In the genomic region with DNA sequence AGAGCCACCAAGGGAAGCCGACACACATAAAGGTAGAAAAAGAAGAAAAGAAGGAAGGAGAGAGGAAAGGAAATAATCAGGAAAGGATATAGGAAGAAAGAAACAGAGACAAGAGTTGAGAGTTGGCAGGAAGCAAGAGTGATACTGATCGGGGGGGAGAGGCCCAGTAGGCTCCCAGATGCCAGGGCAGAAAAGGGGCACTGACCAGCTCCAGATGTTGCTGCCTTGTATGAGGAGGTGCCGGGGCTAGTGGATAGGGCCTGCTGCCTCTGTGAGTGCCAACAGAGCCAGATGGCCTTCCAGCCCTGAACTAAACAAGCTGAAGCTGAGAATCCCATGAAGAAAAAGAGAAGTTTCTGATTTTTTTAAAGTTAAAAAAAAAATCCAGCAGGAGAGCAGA, we compare ENCODE assay signal across 27 cellular contexts.
"Had no signal": no experiment of that assay in that cellular context is flagged by ENCODE, and none has a peak within 500 bp of the region (broad histone marks: within the 10 kb centered on the region; RNA-seq: fewer than 3 reads in every experiment).

No MANE protein-coding gene starts in this region.

- DNase-seq: activated CD4-positive, alpha-beta memory T cell treated with anti-CD3 and anti-CD28 coated beads for 36 hours; activated CD4-positive, alpha-beta T cell treated with anti-CD3 and anti-CD28 coated beads for 48 hours; activated CD8-positive, alpha-beta memory T cell treated with anti-CD3 and anti-CD28 coated beads, Interleukin-2, amount 50 U/mL, for 4 hours; activated effector memory CD4-positive, alpha-beta T cell treated with anti-CD3 and anti-CD28 coated beads, Interleukin-2, amount 50 U/mL, for 16 hours; activated naive CD4-positive, alpha-beta T cell treated with anti-CD3 and anti-CD28 coated beads for 36 hours; activated naive CD8-positive, alpha-beta T cell treated with anti-CD3 and anti-CD28 coated beads, Interleukin-2, amount 10 ng/mL, durations not matched to agents 7 days and 5 days; activated T-cell treated with anti-CD3 and anti-CD28 coated beads, Interleukin-2, amount 50 U/mL, for 1 hour; cortex of kidney; effector memory CD8-positive, alpha-beta T cell; foreskin keratinocyte; left lung; mucosa of descending colon; right lobe of liver; stimulated activated CD4-positive, alpha-beta T cell treated with anti-CD3 and anti-CD28 coated beads, Interleukin-12 subunit alpha, Interleukin-12 subunit beta, amount 100 ng/mL, for 4 hours; stimulated activated CD4-positive, alpha-beta T cell treated with anti-CD3 and anti-CD28 coated beads, Interleukin-4, amount 100 ng/mL, for 1 hour; stimulated activated naive CD8-positive, alpha-beta T cell treated with anti-CD3 and anti-CD28 coated beads, Interleukin-15, Interleukin-2, amounts not matched to agents 100 U/mL and 50 U/mL, for 24 hours; T-helper 9 cell; thyroid gland; upper lobe of left lung; WERI-Rb-1 had no signal

- H3K4me1 ChIP-seq: ascending aorta, foreskin keratinocyte, left lung, right lobe of liver, thyroid gland, upper lobe of left lung had no signal

- H3K9me3 ChIP-seq: ascending aorta, left lung, mucosa of descending colon, right lobe of liver, thyroid gland, upper lobe of left lung had no signal

- H3K27ac Mint-ChIP-seq: activated CD4-positive, alpha-beta memory T cell treated with anti-CD3 and anti-CD28 coated beads for 36 hours; activated naive CD4-positive, alpha-beta T cell treated with anti-CD3 and anti-CD28 coated beads for 36 hours; activated naive CD8-positive, alpha-beta T cell treated with anti-CD3 and anti-CD28 coated beads, Interleukin-2, amount 10 ng/mL, durations not matched to agents 7 days and 5 days; activated T-helper 1 cell treated with anti-CD3 and anti-CD28 coated beads, Interleukin-12 subunit alpha, Interleukin-12 subunit beta, Interleukin-2, Interleukin-4 antibody, amounts not matched to agents 30 ng/mL and 10 ng/mL and 1 ng/mL, durations not matched to agents 14 hours and 24 hours and 36 hours; effector memory CD8-positive, alpha-beta T cell; natural killer cell treated with Interleukin-12 subunit alpha and Interleukin-12 subunit beta and Interleukin-15 and Interleukin-18, amount 100 ng/mL, for 72 hours; T-helper 1 cell treated with Interleukin-12 subunit alpha and Interleukin-12 subunit beta and Interleukin-4 antibody, amounts not matched to agents 30 μg/mL and 1 μg/mL, for 36 hours had no signal

- H3K27me3 ChIP-seq: ascending aorta, cardiac muscle cell, left lung, right lobe of liver, thyroid gland, upper lobe of left lung had no signal

- H3K27ac ChIP-seq: cardiac muscle cell, foreskin keratinocyte, left lung, right lobe of liver, thyroid gland, upper lobe of left lung had no signal

- H3K36me3 ChIP-seq: ascending aorta, cardiac muscle cell, left lung, right lobe of liver, thyroid gland, upper lobe of left lung had no signal

- ATAC-seq: activated CD4-positive, CD25-positive, alpha-beta regulatory T cell treated with anti-CD3 and anti-CD28 coated beads, Interleukin-2, amount 50 U/mL, for 24 hours; effector memory CD8-positive, alpha-beta T cell; foreskin keratinocyte; left lung; mucosa of descending colon; natural killer cell treated with Interleukin-12 subunit alpha and Interleukin-12 subunit beta and Interleukin-15 and Interleukin-18, amount 100 ng/mL, for 72 hours; right lobe of liver; stimulated activated naive CD8-positive, alpha-beta T cell treated with anti-CD3 and anti-CD28 coated beads, Interleukin-15, Interleukin-2, amounts not matched to agents 100 U/mL and 50 U/mL, for 24 hours had no signal

- H3K4me3 Mint-ChIP-seq: activated CD4-positive, alpha-beta memory T cell treated with anti-CD3 and anti-CD28 coated beads for 36 hours; activated naive CD4-positive, alpha-beta T cell treated with anti-CD3 and anti-CD28 coated beads for 36 hours; activated naive CD8-positive, alpha-beta T cell treated with anti-CD3 and anti-CD28 coated beads, Interleukin-2, amount 10 ng/mL, durations not matched to agents 7 days and 5 days; activated T-helper 1 cell treated with anti-CD3 and anti-CD28 coated beads, Interleukin-12 subunit alpha, Interleukin-12 subunit beta, Interleukin-2, Interleukin-4 antibody, amounts not matched to agents 30 ng/mL and 10 ng/mL and 1 ng/mL, durations not matched to agents 14 hours and 24 hours and 36 hours; brain; effector memory CD8-positive, alpha-beta T cell; natural killer cell treated with Interleukin-12 subunit alpha and Interleukin-12 subunit beta and Interleukin-15 and Interleukin-18, amount 100 ng/mL, for 72 hours; T-helper 1 cell treated with Interleukin-12 subunit alpha and Interleukin-12 subunit beta and Interleukin-4 antibody, amounts not matched to agents 30 μg/mL and 1 μg/mL, for 36 hours had no signal

- H3K4me3 ChIP-seq: ascending aorta, cardiac muscle cell, left lung, mucosa of descending colon, right lobe of liver, thyroid gland, upper lobe of left lung had no signal

- H3K9me3 Mint-ChIP-seq: activated CD4-positive, alpha-beta memory T cell treated with anti-CD3 and anti-CD28 coated beads for 36 hours; activated naive CD4-positive, alpha-beta T cell treated with anti-CD3 and anti-CD28 coated beads for 36 hours; activated naive CD8-positive, alpha-beta T cell treated with anti-CD3 and anti-CD28 coated beads, Interleukin-2, amount 10 ng/mL, durations not matched to agents 7 days and 5 days; activated T-helper 1 cell treated with anti-CD3 and anti-CD28 coated beads, Interleukin-12 subunit alpha, Interleukin-12 subunit beta, Interleukin-2, Interleukin-4 antibody, amounts not matched to agents 30 ng/mL and 10 ng/mL and 1 ng/mL, durations not matched to agents 14 hours and 24 hours and 36 hours; effector memory CD8-positive, alpha-beta T cell; T-helper 1 cell treated with Interleukin-12 subunit alpha and Interleukin-12 subunit beta and Interleukin-4 antibody, amounts not matched to agents 30 μg/mL and 1 μg/mL, for 36 hours had no signal

- H3K4me1 Mint-ChIP-seq: activated naive CD8-positive, alpha-beta T cell treated with anti-CD3 and anti-CD28 coated beads, Interleukin-2, amount 10 ng/mL, durations not matched to agents 7 days and 5 days had no signal

- H3K27me3 Mint-ChIP-seq: activated CD4-positive, alpha-beta memory T cell treated with anti-CD3 and anti-CD28 coated beads for 36 hours; activated naive CD8-positive, alpha-beta T cell treated with anti-CD3 and anti-CD28 coated beads, Interleukin-2, amount 10 ng/mL, durations not matched to agents 7 days and 5 days; brain; effector memory CD8-positive, alpha-beta T cell; natural killer cell treated with Interleukin-12 subunit alpha and Interleukin-12 subunit beta and Interleukin-15 and Interleukin-18, amount 100 ng/mL, for 72 hours had no signal
